ENCODE assay signal across 1 cellular context in the genomic region with DNA sequence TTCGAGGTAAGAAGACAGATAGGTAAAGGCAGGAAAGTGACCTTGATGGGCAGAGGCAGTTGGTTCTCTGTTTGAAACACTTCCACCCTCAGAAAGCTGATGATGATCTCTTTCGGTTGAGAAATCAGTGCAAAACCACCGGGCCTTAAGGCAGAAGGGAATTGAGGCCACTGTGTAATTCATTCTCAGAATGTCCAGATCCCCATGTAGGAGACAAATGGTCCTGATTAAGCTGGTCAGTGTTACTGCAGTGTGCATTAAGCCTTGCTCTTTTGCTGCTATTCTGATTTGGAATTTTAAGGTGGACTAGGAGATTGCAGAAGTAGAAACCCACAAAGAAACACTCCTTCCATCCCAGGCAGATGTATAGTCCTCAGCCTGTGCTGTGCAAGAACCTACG.
A peak's percentile ranks its signal among the peaks of the same experiment; 100 is the strongest.
TF ChIP-seq lines count a peak whose summit lies in the region.

No MANE protein-coding gene starts in this region.

TF ChIP-seq in GM12878, 131 proteins besides CTCF, POLR2A, EP300 and RAD21 (continued from another document and continues in another):
- TF ChIP-seq, protein P1, sequence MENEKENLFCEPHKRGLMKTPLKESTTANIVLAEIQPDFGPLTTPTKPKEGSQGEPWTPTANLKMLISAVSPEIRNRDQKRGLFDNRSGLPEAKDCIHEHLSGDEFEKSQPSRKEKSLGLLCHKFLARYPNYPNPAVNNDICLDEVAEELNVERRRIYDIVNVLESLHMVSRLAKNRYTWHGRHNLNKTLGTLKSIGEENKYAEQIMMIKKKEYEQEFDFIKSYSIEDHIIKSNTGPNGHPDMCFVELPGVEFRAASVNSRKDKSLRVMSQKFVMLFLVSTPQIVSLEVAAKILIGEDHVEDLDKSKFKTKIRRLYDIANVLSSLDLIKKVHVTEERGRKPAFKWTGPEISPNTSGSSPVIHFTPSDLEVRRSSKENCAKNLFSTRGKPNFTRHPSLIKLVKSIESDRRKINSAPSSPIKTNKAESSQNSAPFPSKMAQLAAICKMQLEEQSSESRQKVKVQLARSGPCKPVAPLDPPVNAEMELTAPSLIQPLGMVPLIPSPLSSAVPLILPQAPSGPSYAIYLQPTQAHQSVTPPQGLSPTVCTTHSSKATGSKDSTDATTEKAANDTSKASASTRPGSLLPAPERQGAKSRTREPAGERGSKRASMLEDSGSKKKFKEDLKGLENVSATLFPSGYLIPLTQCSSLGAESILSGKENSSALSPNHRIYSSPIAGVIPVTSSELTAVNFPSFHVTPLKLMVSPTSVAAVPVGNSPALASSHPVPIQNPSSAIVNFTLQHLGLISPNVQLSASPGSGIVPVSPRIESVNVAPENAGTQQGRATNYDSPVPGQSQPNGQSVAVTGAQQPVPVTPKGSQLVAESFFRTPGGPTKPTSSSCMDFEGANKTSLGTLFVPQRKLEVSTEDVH (IDR thresholded peaks at IDR 0.05; ENCODE audit: low read depth, partially characterized antibody) = no peak
- peak; percentile 63 for TF ChIP-seq EED (IDR thresholded peaks at IDR 0.05; ENCODE audit: low read depth)
- TF ChIP-seq ZNF622 (IDR thresholded peaks at IDR 0.05) = no peak
- no peak for TF ChIP-seq SMAD5 (IDR thresholded peaks at IDR 0.05; ENCODE audit: low read depth)
- TF ChIP-seq NFIC (IDR thresholded peaks at IDR 0.05; ENCODE audit: low read depth, low read length) = 0 out of 2 replicates have a peak, but pooled peaks have one; percentile 27
- TF ChIP-seq BCL11A (IDR thresholded peaks at IDR 0.05; ENCODE audit: low read depth, low read length) = 0 out of 2 replicates have a peak, but pooled peaks have one; percentile 27
- TF ChIP-seq, protein P2, sequence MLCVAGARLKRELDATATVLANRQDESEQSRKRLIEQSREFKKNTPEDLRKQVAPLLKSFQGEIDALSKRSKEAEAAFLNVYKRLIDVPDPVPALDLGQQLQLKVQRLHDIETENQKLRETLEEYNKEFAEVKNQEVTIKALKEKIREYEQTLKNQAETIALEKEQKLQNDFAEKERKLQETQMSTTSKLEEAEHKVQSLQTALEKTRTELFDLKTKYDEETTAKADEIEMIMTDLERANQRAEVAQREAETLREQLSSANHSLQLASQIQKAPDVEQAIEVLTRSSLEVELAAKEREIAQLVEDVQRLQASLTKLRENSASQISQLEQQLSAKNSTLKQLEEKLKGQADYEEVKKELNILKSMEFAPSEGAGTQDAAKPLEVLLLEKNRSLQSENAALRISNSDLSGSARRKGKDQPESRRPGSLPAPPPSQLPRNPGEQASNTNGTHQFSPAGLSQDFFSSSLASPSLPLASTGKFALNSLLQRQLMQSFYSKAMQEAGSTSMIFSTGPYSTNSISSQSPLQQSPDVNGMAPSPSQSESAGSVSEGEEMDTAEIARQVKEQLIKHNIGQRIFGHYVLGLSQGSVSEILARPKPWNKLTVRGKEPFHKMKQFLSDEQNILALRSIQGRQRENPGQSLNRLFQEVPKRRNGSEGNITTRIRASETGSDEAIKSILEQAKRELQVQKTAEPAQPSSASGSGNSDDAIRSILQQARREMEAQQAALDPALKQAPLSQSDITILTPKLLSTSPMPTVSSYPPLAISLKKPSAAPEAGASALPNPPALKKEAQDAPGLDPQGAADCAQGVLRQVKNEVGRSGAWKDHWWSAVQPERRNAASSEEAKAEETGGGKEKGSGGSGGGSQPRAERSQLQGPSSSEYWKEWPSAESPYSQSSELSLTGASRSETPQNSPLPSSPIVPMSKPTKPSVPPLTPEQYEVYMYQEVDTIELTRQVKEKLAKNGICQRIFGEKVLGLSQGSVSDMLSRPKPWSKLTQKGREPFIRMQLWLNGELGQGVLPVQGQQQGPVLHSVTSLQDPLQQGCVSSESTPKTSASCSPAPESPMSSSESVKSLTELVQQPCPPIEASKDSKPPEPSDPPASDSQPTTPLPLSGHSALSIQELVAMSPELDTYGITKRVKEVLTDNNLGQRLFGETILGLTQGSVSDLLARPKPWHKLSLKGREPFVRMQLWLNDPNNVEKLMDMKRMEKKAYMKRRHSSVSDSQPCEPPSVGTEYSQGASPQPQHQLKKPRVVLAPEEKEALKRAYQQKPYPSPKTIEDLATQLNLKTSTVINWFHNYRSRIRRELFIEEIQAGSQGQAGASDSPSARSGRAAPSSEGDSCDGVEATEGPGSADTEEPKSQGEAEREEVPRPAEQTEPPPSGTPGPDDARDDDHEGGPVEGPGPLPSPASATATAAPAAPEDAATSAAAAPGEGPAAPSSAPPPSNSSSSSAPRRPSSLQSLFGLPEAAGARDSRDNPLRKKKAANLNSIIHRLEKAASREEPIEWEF (IDR thresholded peaks at IDR 0.05; ENCODE audit: insufficient replicate concordance, low read depth, low read length) = no peak
- no peak for TF ChIP-seq ATF7 (IDR thresholded peaks at IDR 0.05; ENCODE audit: low read depth)
- TF ChIP-seq, protein P3, sequence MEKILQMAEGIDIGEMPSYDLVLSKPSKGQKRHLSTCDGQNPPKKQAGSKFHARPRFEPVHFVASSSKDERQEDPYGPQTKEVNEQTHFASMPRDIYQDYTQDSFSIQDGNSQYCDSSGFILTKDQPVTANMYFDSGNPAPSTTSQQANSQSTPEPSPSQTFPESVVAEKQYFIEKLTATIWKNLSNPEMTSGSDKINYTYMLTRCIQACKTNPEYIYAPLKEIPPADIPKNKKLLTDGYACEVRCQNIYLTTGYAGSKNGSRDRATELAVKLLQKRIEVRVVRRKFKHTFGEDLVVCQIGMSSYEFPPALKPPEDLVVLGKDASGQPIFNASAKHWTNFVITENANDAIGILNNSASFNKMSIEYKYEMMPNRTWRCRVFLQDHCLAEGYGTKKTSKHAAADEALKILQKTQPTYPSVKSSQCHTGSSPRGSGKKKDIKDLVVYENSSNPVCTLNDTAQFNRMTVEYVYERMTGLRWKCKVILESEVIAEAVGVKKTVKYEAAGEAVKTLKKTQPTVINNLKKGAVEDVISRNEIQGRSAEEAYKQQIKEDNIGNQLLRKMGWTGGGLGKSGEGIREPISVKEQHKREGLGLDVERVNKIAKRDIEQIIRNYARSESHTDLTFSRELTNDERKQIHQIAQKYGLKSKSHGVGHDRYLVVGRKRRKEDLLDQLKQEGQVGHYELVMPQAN (conservative IDR thresholded peaks at IDR 0.05) = no peak
- TF ChIP-seq TCF7 (IDR thresholded peaks at IDR 0.05; ENCODE audit: borderline replicate concordance) = no peak
- no peak for TF ChIP-seq CREB1 (IDR thresholded peaks at IDR 0.05; ENCODE audit: low read depth)
- TF ChIP-seq, protein P4, sequence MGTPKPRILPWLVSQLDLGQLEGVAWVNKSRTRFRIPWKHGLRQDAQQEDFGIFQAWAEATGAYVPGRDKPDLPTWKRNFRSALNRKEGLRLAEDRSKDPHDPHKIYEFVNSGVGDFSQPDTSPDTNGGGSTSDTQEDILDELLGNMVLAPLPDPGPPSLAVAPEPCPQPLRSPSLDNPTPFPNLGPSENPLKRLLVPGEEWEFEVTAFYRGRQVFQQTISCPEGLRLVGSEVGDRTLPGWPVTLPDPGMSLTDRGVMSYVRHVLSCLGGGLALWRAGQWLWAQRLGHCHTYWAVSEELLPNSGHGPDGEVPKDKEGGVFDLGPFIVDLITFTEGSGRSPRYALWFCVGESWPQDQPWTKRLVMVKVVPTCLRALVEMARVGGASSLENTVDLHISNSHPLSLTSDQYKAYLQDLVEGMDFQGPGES (IDR thresholded peaks at IDR 0.05) = no peak
- no peak for TF ChIP-seq NR2C1 (IDR thresholded peaks at IDR 0.05)
- TF ChIP-seq FOS (IDR thresholded peaks at IDR 0.05; ENCODE audit: borderline replicate concordance, extremely low read depth, insufficient read length) = no peak
- TF ChIP-seq PAX5 (IDR thresholded peaks at IDR 0.05; ENCODE audit: borderline replicate concordance, low read depth, low read length) = no peak
- TF ChIP-seq, protein P5, sequence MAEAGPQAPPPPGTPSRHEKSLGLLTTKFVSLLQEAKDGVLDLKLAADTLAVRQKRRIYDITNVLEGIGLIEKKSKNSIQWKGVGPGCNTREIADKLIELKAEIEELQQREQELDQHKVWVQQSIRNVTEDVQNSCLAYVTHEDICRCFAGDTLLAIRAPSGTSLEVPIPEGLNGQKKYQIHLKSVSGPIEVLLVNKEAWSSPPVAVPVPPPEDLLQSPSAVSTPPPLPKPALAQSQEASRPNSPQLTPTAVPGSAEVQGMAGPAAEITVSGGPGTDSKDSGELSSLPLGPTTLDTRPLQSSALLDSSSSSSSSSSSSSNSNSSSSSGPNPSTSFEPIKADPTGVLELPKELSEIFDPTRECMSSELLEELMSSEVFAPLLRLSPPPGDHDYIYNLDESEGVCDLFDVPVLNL (IDR thresholded peaks at IDR 0.05; ENCODE audit: low read depth, low read length) = no peak
- no peak for TF ChIP-seq MTA3 (IDR thresholded peaks at IDR 0.05; ENCODE audit: borderline replicate concordance, low read length)
- TF ChIP-seq SPI1 (IDR thresholded peaks at IDR 0.05; ENCODE audit: borderline replicate concordance, insufficient read depth, low read depth, low read length) = peak; percentile 18; the same call in 1 of the 2 replicates
- TF ChIP-seq, protein P6, sequence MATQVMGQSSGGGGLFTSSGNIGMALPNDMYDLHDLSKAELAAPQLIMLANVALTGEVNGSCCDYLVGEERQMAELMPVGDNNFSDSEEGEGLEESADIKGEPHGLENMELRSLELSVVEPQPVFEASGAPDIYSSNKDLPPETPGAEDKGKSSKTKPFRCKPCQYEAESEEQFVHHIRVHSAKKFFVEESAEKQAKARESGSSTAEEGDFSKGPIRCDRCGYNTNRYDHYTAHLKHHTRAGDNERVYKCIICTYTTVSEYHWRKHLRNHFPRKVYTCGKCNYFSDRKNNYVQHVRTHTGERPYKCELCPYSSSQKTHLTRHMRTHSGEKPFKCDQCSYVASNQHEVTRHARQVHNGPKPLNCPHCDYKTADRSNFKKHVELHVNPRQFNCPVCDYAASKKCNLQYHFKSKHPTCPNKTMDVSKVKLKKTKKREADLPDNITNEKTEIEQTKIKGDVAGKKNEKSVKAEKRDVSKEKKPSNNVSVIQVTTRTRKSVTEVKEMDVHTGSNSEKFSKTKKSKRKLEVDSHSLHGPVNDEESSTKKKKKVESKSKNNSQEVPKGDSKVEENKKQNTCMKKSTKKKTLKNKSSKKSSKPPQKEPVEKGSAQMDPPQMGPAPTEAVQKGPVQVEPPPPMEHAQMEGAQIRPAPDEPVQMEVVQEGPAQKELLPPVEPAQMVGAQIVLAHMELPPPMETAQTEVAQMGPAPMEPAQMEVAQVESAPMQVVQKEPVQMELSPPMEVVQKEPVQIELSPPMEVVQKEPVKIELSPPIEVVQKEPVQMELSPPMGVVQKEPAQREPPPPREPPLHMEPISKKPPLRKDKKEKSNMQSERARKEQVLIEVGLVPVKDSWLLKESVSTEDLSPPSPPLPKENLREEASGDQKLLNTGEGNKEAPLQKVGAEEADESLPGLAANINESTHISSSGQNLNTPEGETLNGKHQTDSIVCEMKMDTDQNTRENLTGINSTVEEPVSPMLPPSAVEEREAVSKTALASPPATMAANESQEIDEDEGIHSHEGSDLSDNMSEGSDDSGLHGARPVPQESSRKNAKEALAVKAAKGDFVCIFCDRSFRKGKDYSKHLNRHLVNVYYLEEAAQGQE (IDR thresholded peaks at IDR 0.05; ENCODE audit: low read depth, low read length) = no peak
- TF ChIP-seq, protein P7, sequence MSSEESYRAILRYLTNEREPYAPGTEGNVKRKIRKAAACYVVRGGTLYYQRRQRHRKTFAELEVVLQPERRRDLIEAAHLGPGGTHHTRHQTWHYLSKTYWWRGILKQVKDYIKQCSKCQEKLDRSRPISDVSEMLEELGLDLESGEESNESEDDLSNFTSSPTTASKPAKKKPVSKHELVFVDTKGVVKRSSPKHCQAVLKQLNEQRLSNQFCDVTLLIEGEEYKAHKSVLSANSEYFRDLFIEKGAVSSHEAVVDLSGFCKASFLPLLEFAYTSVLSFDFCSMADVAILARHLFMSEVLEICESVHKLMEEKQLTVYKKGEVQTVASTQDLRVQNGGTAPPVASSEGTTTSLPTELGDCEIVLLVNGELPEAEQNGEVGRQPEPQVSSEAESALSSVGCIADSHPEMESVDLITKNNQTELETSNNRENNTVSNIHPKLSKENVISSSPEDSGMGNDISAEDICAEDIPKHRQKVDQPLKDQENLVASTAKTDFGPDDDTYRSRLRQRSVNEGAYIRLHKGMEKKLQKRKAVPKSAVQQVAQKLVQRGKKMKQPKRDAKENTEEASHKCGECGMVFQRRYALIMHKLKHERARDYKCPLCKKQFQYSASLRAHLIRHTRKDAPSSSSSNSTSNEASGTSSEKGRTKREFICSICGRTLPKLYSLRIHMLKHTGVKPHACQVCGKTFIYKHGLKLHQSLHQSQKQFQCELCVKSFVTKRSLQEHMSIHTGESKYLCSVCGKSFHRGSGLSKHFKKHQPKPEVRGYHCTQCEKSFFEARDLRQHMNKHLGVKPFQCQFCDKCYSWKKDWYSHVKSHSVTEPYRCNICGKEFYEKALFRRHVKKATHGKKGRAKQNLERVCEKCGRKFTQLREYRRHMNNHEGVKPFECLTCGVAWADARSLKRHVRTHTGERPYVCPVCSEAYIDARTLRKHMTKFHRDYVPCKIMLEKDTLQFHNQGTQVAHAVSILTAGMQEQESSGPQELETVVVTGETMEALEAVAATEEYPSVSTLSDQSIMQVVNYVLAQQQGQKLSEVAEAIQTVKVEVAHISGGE (CRISPR knock-in tag; IDR thresholded peaks at IDR 0.05) = no peak
- TF ChIP-seq, protein P8, sequence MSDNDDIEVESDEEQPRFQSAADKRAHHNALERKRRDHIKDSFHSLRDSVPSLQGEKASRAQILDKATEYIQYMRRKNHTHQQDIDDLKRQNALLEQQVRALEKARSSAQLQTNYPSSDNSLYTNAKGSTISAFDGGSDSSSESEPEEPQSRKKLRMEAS (IDR thresholded peaks at IDR 0.05; ENCODE audit: low read depth, low read length) = no peak
- TF ChIP-seq, protein P9, sequence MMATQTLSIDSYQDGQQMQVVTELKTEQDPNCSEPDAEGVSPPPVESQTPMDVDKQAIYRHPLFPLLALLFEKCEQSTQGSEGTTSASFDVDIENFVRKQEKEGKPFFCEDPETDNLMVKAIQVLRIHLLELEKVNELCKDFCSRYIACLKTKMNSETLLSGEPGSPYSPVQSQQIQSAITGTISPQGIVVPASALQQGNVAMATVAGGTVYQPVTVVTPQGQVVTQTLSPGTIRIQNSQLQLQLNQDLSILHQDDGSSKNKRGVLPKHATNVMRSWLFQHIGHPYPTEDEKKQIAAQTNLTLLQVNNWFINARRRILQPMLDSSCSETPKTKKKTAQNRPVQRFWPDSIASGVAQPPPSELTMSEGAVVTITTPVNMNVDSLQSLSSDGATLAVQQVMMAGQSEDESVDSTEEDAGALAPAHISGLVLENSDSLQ (IDR thresholded peaks at IDR 0.05) = no peak
- TF ChIP-seq, protein P10, sequence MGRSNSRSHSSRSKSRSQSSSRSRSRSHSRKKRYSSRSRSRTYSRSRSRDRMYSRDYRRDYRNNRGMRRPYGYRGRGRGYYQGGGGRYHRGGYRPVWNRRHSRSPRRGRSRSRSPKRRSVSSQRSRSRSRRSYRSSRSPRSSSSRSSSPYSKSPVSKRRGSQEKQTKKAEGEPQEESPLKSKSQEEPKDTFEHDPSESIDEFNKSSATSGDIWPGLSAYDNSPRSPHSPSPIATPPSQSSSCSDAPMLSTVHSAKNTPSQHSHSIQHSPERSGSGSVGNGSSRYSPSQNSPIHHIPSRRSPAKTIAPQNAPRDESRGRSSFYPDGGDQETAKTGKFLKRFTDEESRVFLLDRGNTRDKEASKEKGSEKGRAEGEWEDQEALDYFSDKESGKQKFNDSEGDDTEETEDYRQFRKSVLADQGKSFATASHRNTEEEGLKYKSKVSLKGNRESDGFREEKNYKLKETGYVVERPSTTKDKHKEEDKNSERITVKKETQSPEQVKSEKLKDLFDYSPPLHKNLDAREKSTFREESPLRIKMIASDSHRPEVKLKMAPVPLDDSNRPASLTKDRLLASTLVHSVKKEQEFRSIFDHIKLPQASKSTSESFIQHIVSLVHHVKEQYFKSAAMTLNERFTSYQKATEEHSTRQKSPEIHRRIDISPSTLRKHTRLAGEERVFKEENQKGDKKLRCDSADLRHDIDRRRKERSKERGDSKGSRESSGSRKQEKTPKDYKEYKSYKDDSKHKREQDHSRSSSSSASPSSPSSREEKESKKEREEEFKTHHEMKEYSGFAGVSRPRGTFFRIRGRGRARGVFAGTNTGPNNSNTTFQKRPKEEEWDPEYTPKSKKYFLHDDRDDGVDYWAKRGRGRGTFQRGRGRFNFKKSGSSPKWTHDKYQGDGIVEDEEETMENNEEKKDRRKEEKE (IDR thresholded peaks at IDR 0.05) = no peak
- no peak for TF ChIP-seq CBFB (IDR thresholded peaks at IDR 0.05; ENCODE audit: low read depth)
- TF ChIP-seq ZNF384 (IDR thresholded peaks at IDR 0.05; ENCODE audit: borderline replicate concordance, low read depth, low read length) = no peak
- no peak for TF ChIP-seq CHD2 (IDR thresholded peaks at IDR 0.05; ENCODE audit: borderline replicate concordance, low read depth, low read length)
